Comparison of ENCODE assay signal across 24 cellular contexts in the genomic region with DNA sequence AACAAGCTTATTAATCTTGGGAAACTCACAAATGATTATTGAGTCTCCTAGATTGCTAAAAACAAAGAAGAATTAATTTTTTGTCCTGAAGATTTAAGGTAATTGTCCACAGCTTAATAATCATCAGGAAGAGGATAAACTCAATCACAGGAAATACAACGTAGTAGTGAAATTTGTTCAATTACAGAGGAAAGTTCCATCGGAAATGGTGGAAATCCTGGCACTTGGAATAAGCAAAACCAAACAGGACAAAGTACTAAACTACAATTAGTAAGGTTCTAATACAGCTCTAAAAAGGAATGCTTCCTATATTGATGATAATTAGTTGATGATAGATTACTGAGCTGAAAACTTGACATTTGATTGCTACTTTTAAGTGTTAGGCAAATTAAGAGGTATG.
DNase-seq lines count a peak whose midpoint lies in the region; ATAC-seq, FAIRE-seq and TF ChIP-seq lines count a peak whose summit lies in the region.
"Had no signal": no experiment of that assay in that cellular context is flagged by ENCODE, and none has a peak within 500 bp of the region (broad histone marks: within the 10 kb centered on the region; RNA-seq: fewer than 3 reads in every experiment).

No MANE protein-coding gene starts in this region.

- H3K27me3 ChIP-seq in left ventricle myocardium inferior (ENCODE audit: low read depth) = no peaks in the 10 kb centered on the region
- H3K27me3 ChIP-seq: BLaER1, MG63 had no signal

- peaks cover 57% of the 10 kb centered on the region for H3K4me1 ChIP-seq in left ventricle myocardium inferior
- peaks cover 8 to 25% of the 10 kb centered on the region in 2 donors for H3K4me1 ChIP-seq in kidney (ENCODE audit: control insufficient read depth in 1 of 2, insufficient read depth in 1 of 2, low read depth in 1 of 2, low read length in 2 of 2)
- H3K4me1 ChIP-seq: BLaER1 had no signal

- FAIRE-seq in kidney (lab: Jason Lieb, UNC) = peak; percentile 15
- FAIRE-seq: GM19239, HTR-8/SVneo had no signal

- TF ChIP-seq CTCF in left ventricle myocardium inferior (IDR thresholded peaks at IDR 0.05; ENCODE audit: borderline replicate concordance) = no peak
- TF ChIP-seq CTCF in kidney (IDR thresholded peaks at IDR 0.05; ENCODE audit: borderline replicate concordance, extremely low read depth, insufficient read depth) = no peak
- no peak for TF ChIP-seq CTCF in nephron (IDR thresholded peaks at IDR 0.05; ENCODE audit: unreplicated experiment in 3 of 3)

- DNase-seq in left ventricle myocardium inferior (no peak), cardiac septum (ENCODE audit: low spot score) (no peak), kidney (no peak), cerebellum (ENCODE audit: low spot score) (no peak)
- no peak for DNase-seq in stimulated activated CD4-positive, alpha-beta T cell treated with anti-CD3 and anti-CD28 coated beads, Interleukin-12 subunit alpha, Interleukin-12 subunit beta, amount 100 ng/mL, for 4 hours
- DNase-seq: 8988T; ACHN; CD4-positive, CD25-positive, alpha-beta regulatory T cell; DMS153; DND-41; KBM-7; MG63; NCI-H1105 treated with DMSO at 0.1 percent for 48 hours; NCI-H2029; NCI-H526 treated with DMSO at 0.1 percent for 48 hours; PC-9; RPMI8226; SHP77 had no signal

- H3K27ac ChIP-seq in left ventricle myocardium inferior (replicated peaks) = peak overlapping the region; percentile 31
- H3K27ac ChIP-seq in kidney (ENCODE audit: low read depth in 2 of 2, low read length in 2 of 2) = no peak overlapping the region
- H3K27ac ChIP-seq: BLaER1, PC-9 had no signal

- peak overlapping the region; percentile 74 to 76 (median 75) for H3K27ac Mint-ChIP-seq in nephron
- H3K27ac Mint-ChIP-seq: CD4-positive, CD25-positive, alpha-beta regulatory T cell had no signal

- peaks cover 23% of the 10 kb centered on the region for H3K36me3 Mint-ChIP-seq in nephron (ENCODE audit: low read depth)
- H3K36me3 Mint-ChIP-seq: CD4-positive, CD25-positive, alpha-beta regulatory T cell had no signal

- intact Hi-C loops in left ventricle myocardium inferior (cut with micrococcal nuclease) (loop anchor here (10.0 kb wide), 1 partner anchor 70 kb away; no protein-coding TSS in a partner anchor), cardiac septum (cut with DNase I) (no loop called here), kidney (cut with DNase I) (no loop called here)

- H3K4me3 ChIP-seq in left ventricle myocardium inferior (no peak overlapping the region), kidney (ENCODE audit: low read length in 2 of 2) (no peak overlapping the region)
- H3K4me3 ChIP-seq: BLaER1, MG63, PC-9 had no signal

- H3K27me3 Mint-ChIP-seq in nephron (ENCODE audit: low read depth) = no peaks in the 10 kb centered on the region
- H3K27me3 Mint-ChIP-seq: CD4-positive, CD25-positive, alpha-beta regulatory T cell had no signal

- H3K9ac ChIP-seq in kidney (ENCODE audit: low read length in 2 of 2) = no peak overlapping the region
- H3K9ac ChIP-seq: BLaER1 had no signal

- H3K4me1 Mint-ChIP-seq in nephron = peaks cover 62% of the 10 kb centered on the region
- H3K4me1 Mint-ChIP-seq: CD4-positive, CD25-positive, alpha-beta regulatory T cell had no signal

- no peak overlapping the region for H3K4me3 Mint-ChIP-seq in nephron
- H3K4me3 Mint-ChIP-seq: CD4-positive, CD25-positive, alpha-beta regulatory T cell had no signal

- no peaks in the 10 kb centered on the region for H3K36me3 ChIP-seq in left ventricle myocardium inferior
- no peaks in the 10 kb centered on the region for H3K36me3 ChIP-seq in kidney (ENCODE audit: control insufficient read depth in 1 of 2, insufficient read depth in 2 of 2, low read length in 2 of 2)
- H3K36me3 ChIP-seq: BLaER1 had no signal

- no peaks in the 10 kb centered on the region for H3K9me3 ChIP-seq in left ventricle myocardium inferior (replicated peaks)
- no peaks in the 10 kb centered on the region for H3K9me3 ChIP-seq in kidney (ENCODE audit: control insufficient read depth in 1 of 2, low read length in 2 of 2)
- H3K9me3 ChIP-seq: BLaER1, MG63 had no signal

- H3K9me3 Mint-ChIP-seq in nephron = no peaks in the 10 kb centered on the region
- H3K9me3 Mint-ChIP-seq: CD4-positive, CD25-positive, alpha-beta regulatory T cell had no signal

- ATAC-seq in HG03432 (IDR thresholded peaks at IDR 0.05; ENCODE audit: unreplicated experiment) = no peak
- ATAC-seq in HG03571 (IDR thresholded peaks at IDR 0.05; ENCODE audit: unreplicated experiment) = no peak
